In genomic region chr5:80480354-80480753, GRCh38 we compare ENCODE assay signal across 24 cellular contexts. TPM values are rescaled to one million over a fixed set of nuclear protein-coding genes. Genes with fewer than 3 reads are reported as not detected.
"Had no signal": no experiment of that assay in that cellular context is flagged by ENCODE, and none has a peak within 500 bp of the region (broad histone marks: within the 10 kb centered on the region; RNA-seq: fewer than 3 reads in every experiment).

No MANE protein-coding gene starts in this region.

- H3K27me3 ChIP-seq: SJSA1 had no signal

- H3K4me1 ChIP-seq: SJSA1 had no signal

- H3K9ac ChIP-seq: KMS-11 had no signal

- DNase-seq: Kasumi-1, MM.1S, NCI-H1092 treated with DMSO at 0.1 percent for 48 hours, NCI-H1436, NCI-H187, NCI-H2029, NCI-H2081 treated with DMSO at 0.1 percent for 48 hours, NCI-H2171, NCI-H226, NCI-H446 treated with DMSO at 0.1 percent for 48 hours, NCI-H510A treated with DMSO at 0.1 percent for 48 hours, NCI-H526, NCI-H748 treated with DMSO at 0.1 percent for 48 hours, Right ventricle myocardium superior, RPMI8226, SIG-M5 had no signal

- H3K27ac ChIP-seq: HL-60, KMS-11, SJSA1, SK-N-MC had no signal

- FAIRE-seq: HTR-8/SVneo, K562, RCC 7860 had no signal

- H3K4me3 ChIP-seq: K562, SJSA1, SK-N-MC had no signal

- H3K4me2 ChIP-seq: KMS-11 had no signal

- H3K9me3 ChIP-seq: SJSA1 had no signal

RNA-seq across cellular contexts. Expression of gene FAM151B, which starts 7.5 kb away (rescaled TPM):
- polyA plus RNA-seq: IgD-negative memory B cell had no signal
